ENCODE assay signal across 34 cellular contexts in the genomic region with DNA sequence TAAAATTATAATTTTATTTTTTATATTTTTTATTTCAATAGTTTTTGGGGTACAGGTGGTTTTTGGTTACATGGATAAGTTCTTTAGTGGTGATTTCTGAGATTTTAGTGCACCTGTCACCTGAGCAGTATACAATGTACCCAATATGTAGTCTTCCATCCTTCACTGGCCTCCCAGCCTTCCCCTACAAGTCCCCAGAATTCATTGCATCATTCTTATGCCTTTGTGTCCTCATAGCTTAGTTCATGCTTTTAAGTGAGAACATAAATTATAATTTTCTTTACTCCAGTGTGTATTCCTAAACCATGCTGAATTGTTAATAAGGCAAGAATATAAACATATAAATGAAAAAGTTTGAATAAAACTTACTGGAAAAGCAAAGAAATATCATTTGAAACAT.
"Had no signal": no experiment of that assay in that cellular context is flagged by ENCODE, and none has a peak within 500 bp of the region (broad histone marks: within the 10 kb centered on the region; RNA-seq: fewer than 3 reads in every experiment).

No MANE protein-coding gene starts in this region.

- H3K27me3 ChIP-seq: adrenal gland, ascending aorta, body of pancreas, brain microvascular endothelial cell, breast epithelium, cardiac muscle cell had no signal

- DNase-seq: activated effector memory CD4-positive, alpha-beta T cell treated with anti-CD3 and anti-CD28 coated beads, Interleukin-2, amount 50 U/mL, for 16 hours; activated effector memory CD4-positive, alpha-beta T cell treated with Interleukin-2 at 50 U/mL for 16 hours; activated gamma-delta T cell; activated gamma-delta T cell treated with Interleukin-2 at 50 U/mL for 16 hours; activated naive CD4-positive, alpha-beta T cell; activated naive CD4-positive, alpha-beta T cell treated with anti-CD3 and anti-CD28 coated beads for 36 hours; activated naive CD4-positive, alpha-beta T cell treated with anti-CD3 and anti-CD28 coated beads, Interleukin-2, amount 10 ng/mL, durations not matched to agents 7 days and 5 days; activated naive CD4-positive, alpha-beta T cell treated with anti-CD3 and anti-CD28 coated beads, Interleukin-2, amount 50 U/mL, for 16 hours; activated naive CD4-positive, alpha-beta T cell treated with Interleukin-2 at 50 U/mL for 16 hours; activated naive CD8-positive, alpha-beta T cell treated with anti-CD3 and anti-CD28 coated beads for 36 hours; activated naive CD8-positive, alpha-beta T cell treated with anti-CD3 and anti-CD28 coated beads, Interleukin-2, amount 10 ng/mL, durations not matched to agents 7 days and 5 days; activated naive CD8-positive, alpha-beta T cell treated with anti-CD3 and anti-CD28 coated beads, Interleukin-2, amount 50 U/mL, for 24 hours; activated T-cell treated with anti-CD3 and anti-CD28 coated beads, Interleukin-2, amount 50 U/mL, for 1 hour; activated T-cell treated with anti-CD3 and anti-CD28 coated beads, Interleukin-2, amount 50 U/mL, for 24 hours; activated T-cell treated with anti-CD3 and anti-CD28 coated beads, Interleukin-2, amount 50 U/mL, for 4 hours; activated T-cell treated with anti-CD3 and anti-CD28 coated beads, Interleukin-2, amount 50 U/mL, for 48 hours; activated T-cell treated with anti-CD3 and anti-CD28 coated beads, Interleukin-2, amount 50 U/mL, for 72 hours; adrenal gland; amniotic stem cell; amygdala; anterior cingulate cortex; aorta; body of pancreas; brain microvascular endothelial cell; caudate nucleus; central memory CD4-positive, alpha-beta T cell; cerebellar nuclear complex had no signal

- H3K4me1 ChIP-seq: body of pancreas, breast epithelium had no signal

- H3K27ac ChIP-seq: adrenal gland, ascending aorta, body of pancreas, brain microvascular endothelial cell, breast epithelium, cardiac muscle cell had no signal

- H3K36me3 ChIP-seq: adrenal gland, ascending aorta, brain microvascular endothelial cell, breast epithelium, cardiac muscle cell had no signal

- ATAC-seq: activated naive CD4-positive, alpha-beta T cell treated with anti-CD3 and anti-CD28 coated beads, Interleukin-2, amount 50 U/mL, for 72 hours; activated naive CD8-positive, alpha-beta T cell treated with anti-CD3 and anti-CD28 coated beads, Interleukin-2, amount 50 U/mL, for 24 hours; activated T-cell treated with anti-CD3 and anti-CD28 coated beads, Interleukin-2, amount 50 U/mL, for 4 hours; activated T-cell treated with anti-CD3 and anti-CD28 coated beads, Interleukin-2, amount 50 U/mL, for 72 hours; activated T-helper 17 cell treated with anti-CD3 and anti-CD28 coated beads, Interleukin-2, amount 50 U/mL, for 72 hours; body of pancreas had no signal

- FAIRE-seq: astrocyte, bronchial epithelial cell had no signal

- H3K4me3 ChIP-seq: adrenal gland, ascending aorta, body of pancreas, breast epithelium, cardiac muscle cell had no signal

- H3K9me3 ChIP-seq: adrenal gland, ascending aorta, body of pancreas, breast epithelium had no signal
